In genomic region chr1:58443986-58444603, GRCh38 we compare ENCODE assay signal across 22 cellular contexts.
"Had no signal": no experiment of that assay in that cellular context is flagged by ENCODE, and none has a peak within 500 bp of the region (broad histone marks: within the 10 kb centered on the region; RNA-seq: fewer than 3 reads in every experiment).

No MANE protein-coding gene starts in this region.

- H3K4me1 Mint-ChIP-seq: activated CD4-positive, alpha-beta T cell treated with anti-CD3 and anti-CD28 coated beads for 36 hours; activated naive CD4-positive, alpha-beta T cell treated with anti-CD3 and anti-CD28 coated beads, Interleukin-2, amount 50 U/mL, for 24 hours had no signal

- H3K36me3 Mint-ChIP-seq: natural killer cell treated with Interleukin-12 subunit alpha and Interleukin-12 subunit beta and Interleukin-15 and Interleukin-18, amount 100 ng/mL, for 72 hours; WTC11 had no signal

- H3K9me3 ChIP-seq: adrenal gland, gastrocnemius medialis, neutrophil, pancreas, sigmoid colon, spleen, thyroid gland had no signal

- H3K4me1 ChIP-seq: pancreas, spleen, thyroid gland had no signal

- H3K4me3 Mint-ChIP-seq: activated CD4-positive, alpha-beta T cell treated with anti-CD3 and anti-CD28 coated beads for 36 hours; activated naive CD4-positive, alpha-beta T cell treated with anti-CD3 and anti-CD28 coated beads, Interleukin-2, amount 50 U/mL, for 24 hours; natural killer cell treated with Interleukin-12 subunit alpha and Interleukin-12 subunit beta and Interleukin-15 and Interleukin-18, amount 100 ng/mL, for 72 hours; T-helper 2 cell treated with Interferon-gamma antibody and Interleukin-4, amounts not matched to agents 5 μg/mL and 100 μg/mL, for 36 hours; WTC11 had no signal

- DNase-seq: activated CD4-positive, alpha-beta T cell treated with anti-CD3 and anti-CD28 coated beads for 36 hours; activated CD4-positive, alpha-beta T cell treated with anti-CD3 and anti-CD28 coated beads, Interleukin-2, amount 50 U/mL, for 48 hours; activated gamma-delta T cell; adrenal gland; dorsolateral prefrontal cortex; gastrocnemius medialis; head of caudate nucleus; kidney; pancreas; sigmoid colon; spleen; stimulated activated naive CD4-positive, alpha-beta T cell; thyroid gland had no signal

- H3K27me3 Mint-ChIP-seq: activated CD4-positive, alpha-beta T cell treated with anti-CD3 and anti-CD28 coated beads for 36 hours; activated naive CD4-positive, alpha-beta T cell treated with anti-CD3 and anti-CD28 coated beads, Interleukin-2, amount 50 U/mL, for 24 hours had no signal

- ATAC-seq: activated CD4-positive, alpha-beta T cell treated with anti-CD3 and anti-CD28 coated beads for 36 hours; gastrocnemius medialis; left lobe of liver; natural killer cell treated with Interleukin-12 subunit alpha and Interleukin-12 subunit beta and Interleukin-15 and Interleukin-18, amount 100 ng/mL, for 72 hours; pancreas; WTC11 had no signal

- FAIRE-seq: kidney, pancreas had no signal

- H3K9me3 Mint-ChIP-seq: activated naive CD4-positive, alpha-beta T cell treated with anti-CD3 and anti-CD28 coated beads, Interleukin-2, amount 50 U/mL, for 24 hours; natural killer cell treated with Interleukin-12 subunit alpha and Interleukin-12 subunit beta and Interleukin-15 and Interleukin-18, amount 100 ng/mL, for 72 hours; T-helper 2 cell treated with Interferon-gamma antibody and Interleukin-4, amounts not matched to agents 5 μg/mL and 100 μg/mL, for 36 hours; WTC11 had no signal

- H3K4me3 ChIP-seq: adrenal gland, cardiac muscle cell, dorsolateral prefrontal cortex, gastrocnemius medialis, lung, pancreas, sigmoid colon, spleen, thyroid gland had no signal

- H3K27ac Mint-ChIP-seq: activated CD4-positive, alpha-beta T cell treated with anti-CD3 and anti-CD28 coated beads for 36 hours; activated naive CD4-positive, alpha-beta T cell treated with anti-CD3 and anti-CD28 coated beads, Interleukin-2, amount 50 U/mL, for 24 hours; natural killer cell treated with Interleukin-12 subunit alpha and Interleukin-12 subunit beta and Interleukin-15 and Interleukin-18, amount 100 ng/mL, for 72 hours; T-helper 2 cell treated with Interferon-gamma antibody and Interleukin-4, amounts not matched to agents 5 μg/mL and 100 μg/mL, for 36 hours; WTC11 had no signal

- H3K27ac ChIP-seq: adrenal gland, cardiac muscle cell, dorsolateral prefrontal cortex, epithelial cell of prostate, gastrocnemius medialis, neutrophil, pancreas, sigmoid colon, spleen, thyroid gland had no signal
